Comparison of ENCODE assay signal across 16 cellular contexts in the genomic region with DNA sequence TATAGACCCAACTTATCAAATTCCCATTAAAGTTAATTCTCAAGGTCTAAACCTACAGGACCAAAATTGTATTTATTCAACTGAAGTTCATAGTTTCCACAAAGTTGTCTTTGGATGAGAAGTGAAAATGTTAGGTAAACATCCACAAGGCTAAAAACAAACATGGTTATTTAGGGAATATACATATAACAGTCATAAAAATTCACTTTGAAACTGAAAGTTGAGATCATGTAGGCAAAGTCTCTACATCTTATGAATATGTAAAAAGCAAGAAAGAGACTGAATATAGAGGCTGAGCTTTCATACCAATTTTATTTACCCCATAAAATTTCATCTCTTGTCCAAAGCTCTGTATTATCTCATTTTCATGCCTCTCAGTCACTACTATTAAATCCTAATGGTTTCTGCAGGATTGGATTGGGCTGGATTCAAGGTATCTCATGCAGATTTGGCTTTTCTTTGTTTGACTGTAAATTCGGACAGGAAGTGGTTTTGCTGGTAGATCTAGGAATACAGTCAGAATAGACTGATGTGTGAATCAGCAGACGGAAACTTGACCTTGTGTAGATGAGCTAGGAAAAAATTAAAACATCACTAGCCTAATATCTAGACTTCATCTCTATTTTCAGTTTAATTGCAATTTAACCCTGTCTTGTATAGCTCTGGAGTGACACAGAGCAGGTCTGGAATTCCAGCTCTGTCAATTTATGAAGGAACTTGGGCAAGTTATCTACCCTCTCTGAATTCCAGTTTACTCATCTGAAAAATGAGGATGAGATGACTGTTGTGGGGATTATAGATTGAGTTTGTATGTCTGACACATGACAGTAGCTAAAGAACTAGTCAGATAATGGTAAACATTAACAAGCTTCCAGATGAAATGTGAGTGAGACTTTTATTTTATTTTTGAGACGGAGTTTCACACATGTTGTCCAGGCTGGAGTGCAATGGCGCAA. TPM values are rescaled to one million over a fixed set of nuclear protein-coding genes. Genes with fewer than 3 reads are reported as not detected.
DNase-seq lines count a peak whose midpoint lies in the region; ATAC-seq lines count a peak whose summit lies in the region.
"Had no signal": no experiment of that assay in that cellular context is flagged by ENCODE, and none has a peak within 500 bp of the region (broad histone marks: within the 10 kb centered on the region; RNA-seq: fewer than 3 reads in every experiment).

No MANE protein-coding gene starts in this region.

- peak; percentile 84 for DNase-seq in M059J (ENCODE audit: low read depth)
- peak; percentile 93 for DNase-seq in kidney tubule cell (ENCODE audit: low spot score)
- no peak for DNase-seq in middle frontal gyrus (ENCODE audit: extremely low spot score, low spot score)
- DNase-seq in NCI-H510A (lab: John Stamatoyannopoulos, UW), result no peak
- DNase-seq in H7, result no peak
- DNase-seq in SHP77 treated with DMSO at 0.1 percent for 48 hours (lab: John Stamatoyannopoulos, UW), result no peak
- DNase-seq: cerebellar nuclear complex, DMS153, NCI-H1105 treated with DMSO at 0.1 percent for 48 hours, OCI-M1, pancreas, uterus, WERI-Rb-1 had no signal

- peak; percentile 53 for ATAC-seq in GM18519 (IDR thresholded peaks at IDR 0.05; ENCODE audit: low FRiP score, unreplicated experiment)
- peak; percentile 41 for ATAC-seq in HG02588 (IDR thresholded peaks at IDR 0.05; ENCODE audit: unreplicated experiment)
- ATAC-seq: activated T-helper 17 cell treated with anti-CD3 and anti-CD28 coated beads, Interleukin-2, amount 50 U/mL, for 72 hours; pancreas had no signal

- no peak overlapping the region for H3K4me3 ChIP-seq in H7 (ENCODE audit: insufficient read depth, low read depth, low read length)
- H3K4me3 ChIP-seq: pancreas, uterus had no signal

- no peaks in the 10 kb centered on the region for H3K36me3 ChIP-seq in H7 (replicated peaks; ENCODE audit: control insufficient read depth, insufficient read depth, low read length)
- H3K36me3 ChIP-seq: pancreas, uterus, WERI-Rb-1 had no signal

- no peaks in the 10 kb centered on the region for H3K27me3 ChIP-seq in H7 (ENCODE audit: control insufficient read depth, insufficient read depth, low read length)
- H3K27me3 ChIP-seq: uterus had no signal

RNA-seq across cellular contexts. Expression of a gene that starts 27.3 kb away (rescaled TPM):
- 43.2 and 113 TPM in 2 replicates for total RNA-seq in M059J (2014; rRNA removed; shearing (Covaris generic))
- total RNA-seq in H7 (2014; rRNA removed; shearing (Covaris generic)), result 2.2 and 3.1 TPM in 2 replicates

Comparison
In these comparisons a context has a peak if more than half of its experiments do, and no peak if none do; other contexts are left out.
1. DNase-seq: peak in M059J (single experiment) and kidney tubule cell (single experiment); none in middle frontal gyrus (single experiment), NCI-H510A (single experiment), H7 (single experiment) and SHP77 treated with DMSO at 0.1 percent for 48 hours (single experiment).
2. RNA of a gene that starts 27.3 kb away (total RNA-seq): 43.2 to 113 TPM in M059J; 2.2 to 3.1 TPM in H7; every median in the first group is over 10 times any median in the second.